8 cellular contexts compared by ENCODE assay signal in the genomic region with DNA sequence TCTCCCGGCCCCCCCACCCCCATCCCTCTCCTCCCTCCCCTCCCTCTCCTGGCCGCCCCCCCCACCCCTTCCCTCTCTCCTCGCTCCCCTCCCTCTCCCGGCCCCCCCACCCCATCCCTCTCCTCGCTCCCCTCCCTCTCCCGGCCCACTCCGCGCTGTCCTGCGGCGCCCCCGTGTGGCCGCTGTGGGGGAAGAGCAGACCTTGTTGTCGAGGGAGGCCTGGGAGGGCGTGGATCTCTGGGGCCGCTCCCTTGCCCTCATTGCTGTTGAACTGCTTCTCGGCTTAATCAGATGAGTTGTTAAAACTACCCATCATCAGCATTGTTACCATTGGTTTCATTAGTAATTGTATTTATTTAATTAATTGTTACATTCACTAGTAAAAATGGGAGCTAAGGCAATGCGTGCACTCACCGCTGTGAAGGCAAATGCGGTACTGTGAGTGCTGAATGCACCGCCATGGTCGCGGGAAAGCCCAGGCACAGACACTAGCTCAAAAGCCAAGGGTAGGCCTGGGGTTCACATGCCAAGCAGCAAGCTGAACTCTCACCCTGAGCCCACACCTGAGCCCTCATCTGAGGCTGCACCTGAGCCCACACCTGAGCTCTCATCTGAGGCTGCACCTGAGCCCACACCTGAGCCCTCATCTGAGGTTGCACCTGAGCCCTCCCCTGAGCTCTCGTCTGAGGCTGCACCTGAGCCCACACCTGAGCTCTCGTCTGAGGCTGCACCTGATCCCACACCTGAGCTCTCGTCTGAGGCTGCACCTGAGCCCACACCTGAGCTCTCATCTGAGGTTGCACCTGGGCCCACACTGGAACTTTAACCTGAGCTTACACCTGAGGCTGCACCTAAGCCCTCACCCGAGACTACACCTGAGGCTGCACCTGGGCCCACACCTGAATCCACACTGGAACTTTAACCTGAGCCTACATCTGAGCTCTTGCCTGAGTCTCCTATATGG. TPM values are rescaled to one million over a fixed set of nuclear protein-coding genes. Genes with fewer than 3 reads are reported as not detected.
A peak's percentile ranks its signal among the peaks of the same experiment; 100 is the strongest.
DNase-seq lines count a peak whose midpoint lies in the region; ATAC-seq and TF ChIP-seq lines count a peak whose summit lies in the region.

No MANE protein-coding gene starts in this region.

- H3K27ac ChIP-seq in HEK293 (ENCODE audit: extremely low read depth, low read depth, low read length) (no peak overlapping the region), OCI-LY3 (ENCODE audit: low read length) (no peak overlapping the region), substantia nigra (ENCODE audit: low read depth, low read length, poor library complexity, severe bottlenecking) (no peak overlapping the region)

- POLR2A ChIA-PET in HEK293 (lab: Yijun Ruan, JAX) = interaction anchor here (1.0 kb wide), 3 partner anchors 176 to 201 kb away, joined by 3 to 5 read pairs (median 4); a partner anchor contains a TSS

- H3K27me3 Mint-ChIP-seq in natural killer cell (ENCODE audit: low read depth in 2 of 2) = no peaks in the 10 kb centered on the region

- H3K9me3 ChIP-seq in BE2C = no peaks in the 10 kb centered on the region
- H3K9me3 ChIP-seq in HEK293 (ENCODE audit: control insufficient read depth, insufficient read depth, low read depth, low read length) = no peaks in the 10 kb centered on the region
- no peaks in the 10 kb centered on the region for H3K9me3 ChIP-seq in OCI-LY3 (ENCODE audit: insufficient read depth, low read length)

- H3K27me3 ChIP-seq in BE2C = no peaks in the 10 kb centered on the region
- H3K27me3 ChIP-seq in OCI-LY3 (ENCODE audit: low read depth, low read length) = no peaks in the 10 kb centered on the region

- no peak overlapping the region for H3K27ac Mint-ChIP-seq in natural killer cell

- no peak overlapping the region for H3K4me3 ChIP-seq in BE2C (ENCODE audit: low read depth, low read length)
- H3K4me3 ChIP-seq in HEK293 (ENCODE audit: low read depth, low read length) = no peak overlapping the region
- no peak overlapping the region for H3K4me3 ChIP-seq in OCI-LY3 (ENCODE audit: low read length)
- H3K4me3 ChIP-seq in epithelial cell of proximal tubule (ENCODE audit: low read depth, low read length) = no peak overlapping the region

- CTCF ChIA-PET in HEK293 (lab: Yijun Ruan, JAX) = interaction anchor here (0.6 to 1.6 kb wide), 29 partner anchors 9 to 800 kb away, joined by 3 to 19 read pairs (median 4); a partner anchor contains a TSS

- no peak overlapping the region for H2AFZ ChIP-seq in OCI-LY3 (ENCODE audit: low read depth, low read length)

- ATAC-seq in natural killer cell (peak in 2 of 3 donors; percentile 30), HG02938 (IDR thresholded peaks at IDR 0.05; ENCODE audit: unreplicated experiment) (no peak)

- H3K79me2 ChIP-seq in OCI-LY3 (ENCODE audit: low read length) = no peaks in the 10 kb centered on the region

- DNase-seq in BE2C (peak; percentile 88), activated T-cell treated with anti-CD3 and anti-CD28 coated beads for 1 hour (ENCODE audit: low read depth) (peak; percentile 72), epithelial cell of proximal tubule (ENCODE audit: low read depth) (no peak), natural killer cell (peak; percentile 72), substantia nigra (lab: John Stamatoyannopoulos, UW) (peak in 35 of 49 donors; percentile 10 to 78 (median 52))

- no peaks in the 10 kb centered on the region for H3K36me3 ChIP-seq in BE2C
- no peaks in the 10 kb centered on the region for H3K36me3 ChIP-seq in HEK293 (ENCODE audit: control insufficient read depth in 2 of 2, insufficient read depth in 1 of 2, low read length in 2 of 2)
- no peaks in the 10 kb centered on the region for H3K36me3 ChIP-seq in OCI-LY3 (replicated peaks; ENCODE audit: low read depth, low read length)

- H3K4me1 ChIP-seq in BE2C (peaks cover 2% of the 10 kb centered on the region; the same call in 1 of the 2 replicates), HEK293 (ENCODE audit: control insufficient read depth, insufficient read depth, low read length) (peaks cover 6% of the 10 kb centered on the region; the same call in 1 of the 2 replicates), OCI-LY3 (ENCODE audit: low read length) (peaks cover 36% of the 10 kb centered on the region)

- no peak overlapping the region for H3K4me2 ChIP-seq in OCI-LY3 (ENCODE audit: low read length)

- no peaks in the 10 kb centered on the region for H3K36me3 Mint-ChIP-seq in natural killer cell

- H3K4me1 Mint-ChIP-seq in natural killer cell = peaks cover 26 to 34% of the 10 kb centered on the region in 2 donors

- no peaks in the 10 kb centered on the region for H4K20me1 ChIP-seq in OCI-LY3 (ENCODE audit: insufficient read depth, low read length)

- no peak overlapping the region for H3K9ac ChIP-seq in OCI-LY3 (ENCODE audit: low read length)

- intact Hi-C loops in natural killer cell (cut with micrococcal nuclease) = loop anchor here (2.0 to 10.0 kb wide), 3 partner anchors 13 to 193 kb away; a partner anchor contains a TSS

- no peaks in the 10 kb centered on the region for H3K9me3 Mint-ChIP-seq in natural killer cell

- TF ChIP-seq CTCF in BE2C (IDR thresholded peaks at IDR 0.05; ENCODE audit: low read depth, low read length) (peak; percentile 69), HEK293 (tag by site-specific recombination; IDR thresholded peaks at IDR 0.05) (0 out of 2 replicates have a peak, but pooled peaks have one; percentile 41), OCI-LY3 (IDR thresholded peaks at IDR 0.05; ENCODE audit: low read depth, low read length) (peak; percentile 51), epithelial cell of proximal tubule (conservative IDR thresholded peaks at IDR 0.05; ENCODE audit: low read depth, low read length) (peak; percentile 66), natural killer cell (IDR thresholded peaks at IDR 0.05) (peak; percentile 65)

- H3K4me3 Mint-ChIP-seq in natural killer cell = no peak overlapping the region

TF ChIP-seq in HEK293, 187 proteins besides CTCF, POLR2A, EP300 and RAD21 (continues in another document):
- TF ChIP-seq ZNF560 (tag by site-specific recombination; IDR thresholded peaks at IDR 0.05; ENCODE audit: borderline replicate concordance) (no peak), ZNF624 (tag by site-specific recombination; IDR thresholded peaks at IDR 0.05) (no peak), YY1 (tag by site-specific recombination; IDR thresholded peaks at IDR 0.05) (no peak), ZBTB48 (tag by site-specific recombination; IDR thresholded peaks at IDR 0.05) (no peak), ZNF211 (tag by site-specific recombination; IDR thresholded peaks at IDR 0.05; ENCODE audit: low read depth) (no peak), KLF8 (tag by site-specific recombination; IDR thresholded peaks at IDR 0.05) (0 out of 2 replicates have a peak, but pooled peaks have one; percentile 30), ZNF629 (tag by site-specific recombination; IDR thresholded peaks at IDR 0.05) (no peak), ZNF404 (tag by site-specific recombination; IDR thresholded peaks at IDR 0.05) (no peak), FEZF1 (tag by site-specific recombination; IDR thresholded peaks at IDR 0.05) (no peak), GLI4 (tag by site-specific recombination; IDR thresholded peaks at IDR 0.05) (no peak), KLF9 (tag by site-specific recombination; IDR thresholded peaks at IDR 0.05; ENCODE audit: low read depth) (no peak), EGR2 (tag by site-specific recombination; IDR thresholded peaks at IDR 0.05; ENCODE audit: low read depth) (no peak), ZFP37 (tag by site-specific recombination; IDR thresholded peaks at IDR 0.05) (no peak)
- TF ChIP-seq, protein P1, sequence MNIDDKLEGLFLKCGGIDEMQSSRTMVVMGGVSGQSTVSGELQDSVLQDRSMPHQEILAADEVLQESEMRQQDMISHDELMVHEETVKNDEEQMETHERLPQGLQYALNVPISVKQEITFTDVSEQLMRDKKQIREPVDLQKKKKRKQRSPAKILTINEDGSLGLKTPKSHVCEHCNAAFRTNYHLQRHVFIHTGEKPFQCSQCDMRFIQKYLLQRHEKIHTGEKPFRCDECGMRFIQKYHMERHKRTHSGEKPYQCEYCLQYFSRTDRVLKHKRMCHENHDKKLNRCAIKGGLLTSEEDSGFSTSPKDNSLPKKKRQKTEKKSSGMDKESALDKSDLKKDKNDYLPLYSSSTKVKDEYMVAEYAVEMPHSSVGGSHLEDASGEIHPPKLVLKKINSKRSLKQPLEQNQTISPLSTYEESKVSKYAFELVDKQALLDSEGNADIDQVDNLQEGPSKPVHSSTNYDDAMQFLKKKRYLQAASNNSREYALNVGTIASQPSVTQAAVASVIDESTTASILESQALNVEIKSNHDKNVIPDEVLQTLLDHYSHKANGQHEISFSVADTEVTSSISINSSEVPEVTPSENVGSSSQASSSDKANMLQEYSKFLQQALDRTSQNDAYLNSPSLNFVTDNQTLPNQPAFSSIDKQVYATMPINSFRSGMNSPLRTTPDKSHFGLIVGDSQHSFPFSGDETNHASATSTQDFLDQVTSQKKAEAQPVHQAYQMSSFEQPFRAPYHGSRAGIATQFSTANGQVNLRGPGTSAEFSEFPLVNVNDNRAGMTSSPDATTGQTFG (tag by site-specific recombination; IDR thresholded peaks at IDR 0.05; ENCODE audit: borderline replicate concordance) = no peak
- TF ChIP-seq, protein P2, sequence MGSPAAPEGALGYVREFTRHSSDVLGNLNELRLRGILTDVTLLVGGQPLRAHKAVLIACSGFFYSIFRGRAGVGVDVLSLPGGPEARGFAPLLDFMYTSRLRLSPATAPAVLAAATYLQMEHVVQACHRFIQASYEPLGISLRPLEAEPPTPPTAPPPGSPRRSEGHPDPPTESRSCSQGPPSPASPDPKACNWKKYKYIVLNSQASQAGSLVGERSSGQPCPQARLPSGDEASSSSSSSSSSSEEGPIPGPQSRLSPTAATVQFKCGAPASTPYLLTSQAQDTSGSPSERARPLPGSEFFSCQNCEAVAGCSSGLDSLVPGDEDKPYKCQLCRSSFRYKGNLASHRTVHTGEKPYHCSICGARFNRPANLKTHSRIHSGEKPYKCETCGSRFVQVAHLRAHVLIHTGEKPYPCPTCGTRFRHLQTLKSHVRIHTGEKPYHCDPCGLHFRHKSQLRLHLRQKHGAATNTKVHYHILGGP (tag by site-specific recombination; IDR thresholded peaks at IDR 0.05) = no peak

RNA-seq across cellular contexts. Expression of a gene that starts 8.8 kb away (rescaled TPM):
- polyA plus RNA-seq in BE2C (2012; ENCODE audit: insufficient read depth, insufficient read length, low read depth) = 0.31 TPM
- total RNA-seq in epithelial cell of proximal tubule (not detected in 2 replicates), natural killer cell (1 to 10 TPM in 1 of 3 donors, under 1 TPM in 2; 0.47 to 1.7 (median 0.68) TPM)

RNA-seq across cellular contexts. Expression of a gene that starts 19.6 kb away (rescaled TPM):
- 1.8 TPM for polyA plus RNA-seq in BE2C (2012; ENCODE audit: insufficient read depth, insufficient read length, low read depth)
- total RNA-seq in epithelial cell of proximal tubule (0.29 and 0.92 TPM in 2 replicates), natural killer cell (under 1 TPM in 1 of 3 donors, not detected in 2; 0.45 TPM)
